Comparison of ENCODE assay signal across 8 cellular contexts in genomic region chr15:59997070-59997701, GRCh38. TPM values are rescaled to one million over a fixed set of nuclear protein-coding genes. Genes with fewer than 3 reads are reported as not detected.
DNase-seq lines count a peak whose midpoint lies in the region; ATAC-seq and TF ChIP-seq lines count a peak whose summit lies in the region.

No MANE protein-coding gene starts in this region.

- ATAC-seq in GM21529 (IDR thresholded peaks at IDR 0.05; ENCODE audit: unreplicated experiment) = peak; percentile 83
- peak; percentile 93 for ATAC-seq in activated CD8-positive, alpha-beta T cell treated with anti-CD3 and anti-CD28 coated beads, Interleukin-2, amount 10 ng/mL, durations not matched to agents 7 days and 5 days
- ATAC-seq in left colon = peak; percentile 72
- no peak for ATAC-seq in thoracic aorta (ENCODE audit: insufficient number of reproducible peaks, low FRiP score, low read depth)
- no peak for ATAC-seq in HG02623 (IDR thresholded peaks at IDR 0.05; ENCODE audit: unreplicated experiment)

- no peak for TF ChIP-seq POLR2A in esophagus squamous epithelium (IDR thresholded peaks at IDR 0.05)

- WGBS in esophagus squamous epithelium, 2 donors = 3% methylated on average over 25 to 27 of the region's 36 CpGs

- CTCF ChIA-PET in activated CD8-positive, alpha-beta T cell treated with anti-CD3 and anti-CD28 coated beads, Interleukin-2, amount 10 ng/mL, durations not matched to agents 7 days and 5 days (lab: Charles Lee) = interaction anchor here (0.6 to 11.5 kb wide), 21 partner anchors 9 to 333 kb away, joined by 3 to 110 read pairs (median 4); no protein-coding TSS in a partner anchor

- peaks cover 12% of the 10 kb centered on the region for H3K36me3 Mint-ChIP-seq in activated CD8-positive, alpha-beta T cell treated with anti-CD3 and anti-CD28 coated beads, Interleukin-2, amount 10 ng/mL, durations not matched to agents 7 days and 5 days (ENCODE audit: low read depth)

- peak overlapping the region; percentile 82 for H3K27ac Mint-ChIP-seq in activated CD8-positive, alpha-beta T cell treated with anti-CD3 and anti-CD28 coated beads, Interleukin-2, amount 10 ng/mL, durations not matched to agents 7 days and 5 days

- H3K4me1 ChIP-seq in thoracic aorta (ENCODE audit: control insufficient read depth in 1 of 2, low read depth in 2 of 2) = peaks cover 5 to 21% of the 10 kb centered on the region in 2 donors
- H3K4me1 ChIP-seq in esophagus squamous epithelium = peaks cover 5 to 28% (median 8%) of the 10 kb centered on the region in 3 donors

- H3K9me3 ChIP-seq in thoracic aorta (no peaks in the 10 kb centered on the region), esophagus squamous epithelium (no peaks in the 10 kb centered on the region)

- no peaks in the 10 kb centered on the region for H3K9me3 Mint-ChIP-seq in activated CD8-positive, alpha-beta T cell treated with anti-CD3 and anti-CD28 coated beads, Interleukin-2, amount 10 ng/mL, durations not matched to agents 7 days and 5 days (ENCODE audit: insufficient read depth)

- peak overlapping the region; percentile 81 for H3K4me3 Mint-ChIP-seq in activated CD8-positive, alpha-beta T cell treated with anti-CD3 and anti-CD28 coated beads, Interleukin-2, amount 10 ng/mL, durations not matched to agents 7 days and 5 days

- H3K27me3 ChIP-seq in thoracic aorta (replicated peaks; ENCODE audit: insufficient read depth) (peaks cover 41% of the 10 kb centered on the region), esophagus squamous epithelium (peaks cover 29 to 100% (median 76%) of the 10 kb centered on the region in 4 donors)

- POLR2A ChIA-PET in activated CD8-positive, alpha-beta T cell treated with anti-CD3 and anti-CD28 coated beads, Interleukin-2, amount 10 ng/mL, durations not matched to agents 7 days and 5 days (lab: Charles Lee) = interaction anchor here (1.0 kb wide), 1 partner anchor 80 kb away, joined by 5 read pairs; no protein-coding TSS in a partner anchor

- peaks cover 79% of the 10 kb centered on the region for H3K4me1 Mint-ChIP-seq in activated CD8-positive, alpha-beta T cell treated with anti-CD3 and anti-CD28 coated beads, Interleukin-2, amount 10 ng/mL, durations not matched to agents 7 days and 5 days (ENCODE audit: low read depth)

- DNase-seq in ELF-1 (ENCODE audit: low read depth, low spot score) = peak; percentile 89
- DNase-seq in NCI-H1105 (lab: John Stamatoyannopoulos, UW) = peak; percentile 69
- DNase-seq in activated CD8-positive, alpha-beta T cell treated with anti-CD3 and anti-CD28 coated beads, Interleukin-2, amount 10 ng/mL, durations not matched to agents 7 days and 5 days = peak; percentile 85
- peak in 1 of 2 donors; percentile 48 for DNase-seq in left colon
- no peak for DNase-seq in thoracic aorta (ENCODE audit: low spot score)
- no peak for DNase-seq in esophagus squamous epithelium (lab: John Stamatoyannopoulos, UW)

- H3K36me3 ChIP-seq in thoracic aorta (no peaks in the 10 kb centered on the region), esophagus squamous epithelium (no peaks in the 10 kb centered on the region)

- H3K4me3 ChIP-seq in thoracic aorta = peak overlapping the region; percentile 52
- H3K4me3 ChIP-seq in esophagus squamous epithelium = peak overlapping the region in 1 of 4 donors; percentile 41

- intact Hi-C loops in left colon (cut with DNase I, micrococcal nuclease) = no loop called here
- intact Hi-C loops in esophagus squamous epithelium (cut with DNase I) = no loop called here

- peaks cover 93% of the 10 kb centered on the region for H3K27me3 Mint-ChIP-seq in activated CD8-positive, alpha-beta T cell treated with anti-CD3 and anti-CD28 coated beads, Interleukin-2, amount 10 ng/mL, durations not matched to agents 7 days and 5 days (ENCODE audit: low read depth)

- TF ChIP-seq CTCF in thoracic aorta (IDR thresholded peaks at IDR 0.05) (no peak), esophagus squamous epithelium (IDR thresholded peaks at IDR 0.05) (no peak)

- no peak overlapping the region for H3K27ac ChIP-seq in thoracic aorta
- H3K27ac ChIP-seq in esophagus squamous epithelium = no peak overlapping the region

RNA-seq across cellular contexts. Expression of gene FOXB1, which starts 6.9 kb away (rescaled TPM):
- total RNA-seq in activated CD8-positive, alpha-beta T cell treated with anti-CD3 and anti-CD28 coated beads, Interleukin-2, amount 10 ng/mL, durations not matched to agents 7 days and 5 days = under 1 TPM; 0.50 to 0.52 TPM
- not detected for total RNA-seq in left colon
- total RNA-seq in thoracic aorta = not detected
- not detected for total RNA-seq in esophagus squamous epithelium

Comparison
In these comparisons a context has a peak if more than half of its experiments do, and no peak if none do; other contexts are left out.
1. DNase-seq: peak in ELF-1 (single experiment), NCI-H1105 (single experiment) and activated CD8-positive, alpha-beta T cell treated with anti-CD3 and anti-CD28 coated beads, Interleukin-2, amount 10 ng/mL, durations not matched to agents 7 days and 5 days (single experiment); none in thoracic aorta (single experiment) and esophagus squamous epithelium (single experiment).
2. ATAC-seq: peak in GM21529 (single experiment), activated CD8-positive, alpha-beta T cell treated with anti-CD3 and anti-CD28 coated beads, Interleukin-2, amount 10 ng/mL, durations not matched to agents 7 days and 5 days (single experiment) and left colon (single experiment); none in thoracic aorta (single experiment) and HG02623 (single experiment).